12 cellular contexts compared by ENCODE assay signal in the genomic region with DNA sequence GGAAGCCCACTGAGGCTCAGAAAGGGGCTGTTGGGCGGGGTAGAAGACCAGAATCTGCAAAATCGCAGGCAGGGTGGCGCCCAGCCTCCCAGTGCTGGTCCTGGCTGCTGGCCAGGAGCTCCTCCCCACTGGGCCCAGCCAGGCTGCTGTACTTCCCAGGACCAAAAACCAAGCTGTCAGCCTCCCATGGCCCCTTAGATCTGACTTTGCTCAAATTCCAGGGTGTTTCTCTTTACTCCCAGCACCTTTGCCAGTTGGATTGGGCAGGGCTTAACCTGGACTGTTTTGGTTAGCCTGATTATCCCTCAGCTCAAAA. TPM values are rescaled to one million over a fixed set of nuclear protein-coding genes. Genes with fewer than 3 reads are reported as not detected.
A peak's percentile ranks its signal among the peaks of the same experiment; 100 is the strongest.
DNase-seq lines count a peak whose midpoint lies in the region; ATAC-seq and TF ChIP-seq lines count a peak whose summit lies in the region.
"Had no signal": no experiment of that assay in that cellular context is flagged by ENCODE, and none has a peak within 500 bp of the region (broad histone marks: within the 10 kb centered on the region; RNA-seq: fewer than 3 reads in every experiment).

No MANE protein-coding gene starts in this region.

- DNase-seq in WTC11 (ENCODE audit: low spot score): no peak
- DNase-seq in hepatocyte (ENCODE audit: low spot score): no peak
- DNase-seq in NCI-H1105 (lab: John Stamatoyannopoulos, UW): no peak
- DNase-seq in G401 (ENCODE audit: low spot score): no peak
- DNase-seq: activated CD4-positive, alpha-beta memory T cell treated with anti-CD3 and anti-CD28 coated beads for 36 hours; DMS79; hypothalamus had no signal

- 69% methylated on average over 3 of the region's 3 CpGs for WGBS in hepatocyte (ENCODE audit: low lambda C conversion rate, missing lambda C conversion rate)

- peak overlapping the region; percentile 19 for H2AFZ ChIP-seq in hepatocyte

- TF ChIP-seq CTCF in HEK293 (tag by site-specific recombination; IDR thresholded peaks at IDR 0.05) (no peak), WTC11 (IDR thresholded peaks at IDR 0.05) (no peak), hepatocyte (IDR thresholded peaks at IDR 0.05; ENCODE audit: poor library complexity) (no peak)

- H3K9me3 ChIP-seq in HEK293 (ENCODE audit: control insufficient read depth, insufficient read depth, low read depth, low read length): no peaks in the 10 kb centered on the region
- H3K9me3 ChIP-seq in hepatocyte (ENCODE audit: low read depth): no peaks in the 10 kb centered on the region
- H3K9me3 ChIP-seq in skeletal muscle satellite cell (replicated peaks; ENCODE audit: low read length): no peaks in the 10 kb centered on the region

- peaks cover 22% of the 10 kb centered on the region for H3K36me3 Mint-ChIP-seq in WTC11

- H3K27me3 Mint-ChIP-seq in WTC11 (ENCODE audit: low read depth): no peaks in the 10 kb centered on the region
- H3K27me3 Mint-ChIP-seq: activated CD4-positive, alpha-beta memory T cell treated with anti-CD3 and anti-CD28 coated beads for 36 hours; brain had no signal

- TF ChIP-seq POLR2A in GM18505 (IDR thresholded peaks at IDR 0.05; ENCODE audit: borderline replicate concordance, extremely low read depth, insufficient read depth, insufficient read length): no peak

- ATAC-seq in WTC11 (peak; percentile 47), GM19328 (IDR thresholded peaks at IDR 0.05; ENCODE audit: unreplicated experiment) (no peak), GM18505 (IDR thresholded peaks at IDR 0.05; ENCODE audit: unreplicated experiment) (no peak)

- no peak overlapping the region for H3K4me3 Mint-ChIP-seq in WTC11
- H3K4me3 Mint-ChIP-seq: activated CD4-positive, alpha-beta memory T cell treated with anti-CD3 and anti-CD28 coated beads for 36 hours; brain had no signal

- H3K4me3 ChIP-seq in HEK293 (ENCODE audit: low read depth, low read length) (no peak overlapping the region), hepatocyte (no peak overlapping the region), skeletal muscle satellite cell (ENCODE audit: low read length) (peak overlapping the region; percentile 25)

- H3K36me3 ChIP-seq in HEK293 (ENCODE audit: control insufficient read depth in 2 of 2, insufficient read depth in 1 of 2, low read length in 2 of 2) (peaks cover 0 to 3% of the 10 kb centered on the region in 2 experiments; a peak in 1 of 3 replicates), hepatocyte (replicated peaks; ENCODE audit: insufficient read depth, low read depth) (no peaks in the 10 kb centered on the region), skeletal muscle satellite cell (ENCODE audit: insufficient read depth, low read length) (peaks cover 4% of the 10 kb centered on the region)

- H4K20me1 ChIP-seq in hepatocyte (ENCODE audit: insufficient read depth, poor library complexity, severe bottlenecking): no peaks in the 10 kb centered on the region

- in situ Hi-C loops in G401 (cut with HindIII; ENCODE audit: low sequenced_read_pairs): no loop called here

- H3K4me2 ChIP-seq in hepatocyte (peak overlapping the region; percentile 30), skeletal muscle satellite cell (ENCODE audit: low read length) (peak overlapping the region; percentile 38)

- H3K9me3 Mint-ChIP-seq in WTC11: no peaks in the 10 kb centered on the region
- H3K9me3 Mint-ChIP-seq: activated CD4-positive, alpha-beta memory T cell treated with anti-CD3 and anti-CD28 coated beads for 36 hours; brain had no signal

- CTCF ChIA-PET in HEK293 (lab: Yijun Ruan, JAX) (interaction anchor here (2.1 kb wide), 1 partner anchor 22 kb away, joined by 9 read pairs; no protein-coding TSS in a partner anchor), WTC11 (lab: Charles Lee) (interaction anchor here (0.7 to 2.8 kb wide), 4 partner anchors 11 to 219 kb away, joined by 3 to 20 read pairs (median 4); no protein-coding TSS in a partner anchor)

- H3K27ac ChIP-seq in HEK293 (ENCODE audit: extremely low read depth, low read depth, low read length): no peak overlapping the region; the same call in 1 of the 2 replicates
- H3K27ac ChIP-seq in hepatocyte: peak overlapping the region; percentile 86

- H3K9me2 ChIP-seq in hepatocyte (replicated peaks; ENCODE audit: insufficient read depth): no peaks in the 10 kb centered on the region

- POLR2A ChIA-PET in HEK293 (lab: Yijun Ruan, JAX) (interaction anchor here (0.8 to 1.4 kb wide), 3 partner anchors 44 to 69 kb away, joined by 3 to 6 read pairs (median 3); a partner anchor contains a TSS), WTC11 (lab: Charles Lee) (interaction anchor here (0.6 to 1.8 kb wide), 4 partner anchors 44 to 279 kb away, joined by 3 to 5 read pairs (median 4); a partner anchor contains a TSS)

- peaks cover 10% of the 10 kb centered on the region for H3K4me1 ChIP-seq in HEK293 (ENCODE audit: control insufficient read depth, insufficient read depth, low read length)
- peaks cover 48% of the 10 kb centered on the region for H3K4me1 ChIP-seq in hepatocyte (ENCODE audit: insufficient read depth)
- peaks cover 66% of the 10 kb centered on the region for H3K4me1 ChIP-seq in skeletal muscle satellite cell (ENCODE audit: control insufficient read depth, insufficient read depth, low read length)

- H3K4me1 Mint-ChIP-seq in WTC11: peaks cover 44% of the 10 kb centered on the region

- H3K27me3 ChIP-seq in hepatocyte: no peaks in the 10 kb centered on the region
- H3K27me3 ChIP-seq in skeletal muscle satellite cell (ENCODE audit: control insufficient read depth, insufficient read depth, low read length): no peaks in the 10 kb centered on the region

- no peak overlapping the region for H3K27ac Mint-ChIP-seq in WTC11
- H3K27ac Mint-ChIP-seq: activated CD4-positive, alpha-beta memory T cell treated with anti-CD3 and anti-CD28 coated beads for 36 hours had no signal

- peak overlapping the region; percentile 53 for H3K9ac ChIP-seq in skeletal muscle satellite cell (ENCODE audit: low read depth, low read length)

- H3K79me2 ChIP-seq in hepatocyte: no peaks in the 10 kb centered on the region

TF ChIP-seq in HEK293, 187 proteins besides CTCF, POLR2A, EP300 and RAD21 (continues in another document):
- peak; percentile 28; the same call in 1 of the 2 replicates for TF ChIP-seq GLIS1 (tag by site-specific recombination; IDR thresholded peaks at IDR 0.05)
- TF ChIP-seq ZBTB48 (tag by site-specific recombination; IDR thresholded peaks at IDR 0.05): peak; percentile 54; the same call in 1 of the 2 replicates
- TF ChIP-seq ZBTB17 (tag by site-specific recombination; IDR thresholded peaks at IDR 0.05): no peak
- TF ChIP-seq, protein P1, sequence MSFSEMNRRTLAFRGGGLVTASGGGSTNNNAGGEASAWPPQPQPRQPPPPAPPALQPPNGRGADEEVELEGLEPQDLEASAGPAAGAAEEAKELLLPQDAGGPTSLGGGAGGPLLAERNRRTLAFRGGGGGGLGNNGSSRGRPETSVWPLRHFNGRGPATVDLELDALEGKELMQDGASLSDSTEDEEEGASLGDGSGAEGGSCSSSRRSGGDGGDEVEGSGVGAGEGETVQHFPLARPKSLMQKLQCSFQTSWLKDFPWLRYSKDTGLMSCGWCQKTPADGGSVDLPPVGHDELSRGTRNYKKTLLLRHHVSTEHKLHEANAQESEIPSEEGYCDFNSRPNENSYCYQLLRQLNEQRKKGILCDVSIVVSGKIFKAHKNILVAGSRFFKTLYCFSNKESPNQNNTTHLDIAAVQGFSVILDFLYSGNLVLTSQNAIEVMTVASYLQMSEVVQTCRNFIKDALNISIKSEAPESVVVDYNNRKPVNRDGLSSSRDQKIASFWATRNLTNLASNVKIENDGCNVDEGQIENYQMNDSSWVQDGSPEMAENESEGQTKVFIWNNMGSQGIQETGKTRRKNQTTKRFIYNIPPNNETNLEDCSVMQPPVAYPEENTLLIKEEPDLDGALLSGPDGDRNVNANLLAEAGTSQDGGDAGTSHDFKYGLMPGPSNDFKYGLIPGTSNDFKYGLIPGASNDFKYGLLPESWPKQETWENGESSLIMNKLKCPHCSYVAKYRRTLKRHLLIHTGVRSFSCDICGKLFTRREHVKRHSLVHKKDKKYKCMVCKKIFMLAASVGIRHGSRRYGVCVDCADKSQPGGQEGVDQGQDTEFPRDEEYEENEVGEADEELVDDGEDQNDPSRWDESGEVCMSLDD (tag by site-specific recombination; IDR thresholded peaks at IDR 0.05): no peak

TF ChIP-seq in WTC11, 78 proteins besides CTCF, POLR2A, EP300 and RAD21:
- TF ChIP-seq, protein P2, sequence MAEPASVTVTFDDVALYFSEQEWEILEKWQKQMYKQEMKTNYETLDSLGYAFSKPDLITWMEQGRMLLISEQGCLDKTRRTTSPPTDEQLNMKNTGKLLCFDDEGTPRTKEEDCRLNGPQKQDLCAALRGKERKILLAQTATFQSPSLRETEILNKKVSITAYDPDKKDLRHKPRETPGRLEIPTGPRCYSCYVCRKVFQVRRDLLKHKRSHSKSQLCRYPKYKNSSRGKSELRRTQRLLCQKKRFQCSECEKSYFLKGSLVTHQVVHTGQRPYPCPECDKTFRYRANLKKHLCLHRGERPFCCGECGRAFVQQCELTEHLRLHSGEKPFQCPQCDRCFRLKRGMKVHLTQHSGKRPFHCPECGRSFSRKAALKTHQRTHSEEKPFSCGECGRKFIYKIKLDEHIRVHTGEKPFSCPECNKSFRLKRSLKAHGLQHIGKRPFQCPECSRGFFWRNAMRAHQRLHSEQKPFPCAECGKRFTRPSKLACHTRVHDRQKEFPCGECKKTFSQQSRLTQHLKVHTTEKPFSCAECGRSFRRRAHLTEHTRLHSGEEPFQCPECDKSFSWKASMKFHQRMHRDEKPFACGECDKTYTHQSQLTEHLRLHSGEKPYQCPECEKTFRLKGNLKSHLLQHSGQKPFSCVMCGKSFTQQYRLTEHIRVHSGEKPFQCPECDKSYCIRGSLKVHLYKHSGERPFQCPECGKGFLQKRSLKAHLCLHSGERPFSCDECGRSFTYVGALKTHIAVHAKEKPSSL (CRISPR knock-in tag; conservative IDR thresholded peaks at IDR 0.05): no peak
- TF ChIP-seq, protein P3, sequence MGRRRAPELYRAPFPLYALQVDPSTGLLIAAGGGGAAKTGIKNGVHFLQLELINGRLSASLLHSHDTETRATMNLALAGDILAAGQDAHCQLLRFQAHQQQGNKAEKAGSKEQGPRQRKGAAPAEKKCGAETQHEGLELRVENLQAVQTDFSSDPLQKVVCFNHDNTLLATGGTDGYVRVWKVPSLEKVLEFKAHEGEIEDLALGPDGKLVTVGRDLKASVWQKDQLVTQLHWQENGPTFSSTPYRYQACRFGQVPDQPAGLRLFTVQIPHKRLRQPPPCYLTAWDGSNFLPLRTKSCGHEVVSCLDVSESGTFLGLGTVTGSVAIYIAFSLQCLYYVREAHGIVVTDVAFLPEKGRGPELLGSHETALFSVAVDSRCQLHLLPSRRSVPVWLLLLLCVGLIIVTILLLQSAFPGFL (CRISPR knock-in tag; IDR thresholded peaks at IDR 0.05; ENCODE audit: borderline replicate concordance): no peak

RNA-seq across cellular contexts. Expression of a gene that starts 44.2 kb away (rescaled TPM):
- 85.5 to 109 TPM (median 91.3 TPM) in 3 replicates for total RNA-seq in WTC11 (2021)
- 91.0 and 101 TPM in 2 replicates for total RNA-seq in hepatocyte
- 71.3 and 79.2 TPM in 2 replicates for polyA plus RNA-seq in hepatocyte
- total RNA-seq in skeletal muscle satellite cell (2012; rRNA removed): 13.1 and 14.7 TPM in 2 replicates
- 65.9 and 90.7 TPM in 2 replicates for total RNA-seq in G401 (2014; rRNA removed; shearing (Covaris generic))
